ENCODE assay signal across 17 cellular contexts in genomic region chr1:232983375-232983774, GRCh38.
"Had no signal": no experiment of that assay in that cellular context is flagged by ENCODE, and none has a peak within 500 bp of the region (broad histone marks: within the 10 kb centered on the region; RNA-seq: fewer than 3 reads in every experiment).

No MANE protein-coding gene starts in this region.

- DNase-seq: Karpas-422, KG1, NCI-H1092, NCI-H1436, NCI-H187, NCI-H2029, NCI-H2081 treated with DMSO at 0.1 percent for 48 hours, NCI-H2171, NCI-H446, NCI-H510A, NCI-H524 treated with DMSO at 0.1 percent for 48 hours, NCI-H69, NCI-H774, Right ventricle myocardium superior, RPMI8226, SIG-M5 had no signal

- H3K36me3 ChIP-seq: MG63 had no signal

- H3K27me3 ChIP-seq: MG63 had no signal

- H3K4me3 ChIP-seq: MG63 had no signal

- H3K9me3 ChIP-seq: MG63 had no signal
